In genomic region chr2:219218279-219219112, GRCh38 we compare ENCODE assay signal across 8 cellular contexts. TPM values are rescaled to one million over a fixed set of nuclear protein-coding genes. Genes with fewer than 3 reads are reported as not detected.
DNase-seq lines count a peak whose midpoint lies in the region; ATAC-seq and TF ChIP-seq lines count a peak whose summit lies in the region.

Gene ABCB6 (minus strand): TSS chr2:219218958. CDS start chr2:219218673, 285 bp downstream.

- H3K36me3 Mint-ChIP-seq in activated naive CD8-positive, alpha-beta T cell treated with anti-CD3 and anti-CD28 coated beads for 36 hours, result peaks cover 27% of the 10 kb centered on the region

- no peaks in the 10 kb centered on the region for H3K9me3 ChIP-seq in Karpas-422 (ENCODE audit: low read length)
- no peaks in the 10 kb centered on the region for H3K9me3 ChIP-seq in osteoblast (ENCODE audit: low read depth, low read length)

- peak within 1 kb of the TSS; percentile 80 for H3K9ac ChIP-seq in Karpas-422 (ENCODE audit: low read length)

- DNase-seq in DMS153 (lab: John Stamatoyannopoulos, UW), result peak; percentile 88
- DNase-seq in Karpas-422, result peak; percentile 98
- DNase-seq in activated naive CD8-positive, alpha-beta T cell treated with anti-CD3 and anti-CD28 coated beads for 36 hours, result peak; percentile 90
- peak; percentile 74 for DNase-seq in glomerular visceral epithelial cell (ENCODE audit: extremely low spot score)
- peak; percentile 99 for DNase-seq in osteoblast (ENCODE audit: insufficient read length, low spot score, missing footprints)

- peaks cover 24% of the 10 kb centered on the region; the same call in 1 of the 2 replicates for H3K36me3 ChIP-seq in Karpas-422 (ENCODE audit: insufficient read depth, low read length)
- H3K36me3 ChIP-seq in osteoblast (ENCODE audit: insufficient read depth, low read length), result peaks cover 55% of the 10 kb centered on the region

- no peaks in the 10 kb centered on the region for H3K9me2 ChIP-seq in Karpas-422 (replicated peaks; ENCODE audit: insufficient read depth, low read length)

- H2AFZ ChIP-seq in Karpas-422 (ENCODE audit: low read length) (no peak within 1 kb of the TSS), osteoblast (ENCODE audit: low read length) (peak within 1 kb of the TSS; percentile 83)

- no peaks in the 10 kb centered on the region for H4K20me1 ChIP-seq in Karpas-422 (ENCODE audit: insufficient read depth, low read depth, low read length)
- H4K20me1 ChIP-seq in osteoblast (ENCODE audit: insufficient read depth, low read length), result peaks cover 4% of the 10 kb centered on the region

- peak within 1 kb of the TSS; percentile 51; the same call in 1 of the 2 replicates for H3K27ac ChIP-seq in Karpas-422 (ENCODE audit: low read length)
- peak within 1 kb of the TSS; percentile 51 for H3K27ac ChIP-seq in osteoblast (ENCODE audit: low read depth, low read length)
- peak within 1 kb of the TSS; percentile 85 for H3K27ac ChIP-seq in temporal lobe (ENCODE audit: low read depth, low read length)

- no peaks in the 10 kb centered on the region for H3K27me3 ChIP-seq in Karpas-422 (ENCODE audit: low read length)
- H3K27me3 ChIP-seq in osteoblast (ENCODE audit: insufficient read depth, low read length), result no peaks in the 10 kb centered on the region

- H3K4me1 ChIP-seq in Karpas-422 (ENCODE audit: low read length) (peaks cover 26% of the 10 kb centered on the region), osteoblast (ENCODE audit: insufficient read depth, low read length) (peaks cover 23% of the 10 kb centered on the region)

- H3K4me2 ChIP-seq in Karpas-422 (ENCODE audit: low read depth, low read length, poor library complexity, severe bottlenecking), result peak within 1 kb of the TSS; percentile 82
- H3K4me2 ChIP-seq in osteoblast (ENCODE audit: insufficient read depth, low read length), result peak within 1 kb of the TSS; percentile 80

- peak within 1 kb of the TSS; percentile 82 for H3K27ac Mint-ChIP-seq in activated naive CD8-positive, alpha-beta T cell treated with anti-CD3 and anti-CD28 coated beads for 36 hours

- no peaks in the 10 kb centered on the region for H3K9me3 Mint-ChIP-seq in activated naive CD8-positive, alpha-beta T cell treated with anti-CD3 and anti-CD28 coated beads for 36 hours

- peaks cover 21% of the 10 kb centered on the region for H3K4me1 Mint-ChIP-seq in activated naive CD8-positive, alpha-beta T cell treated with anti-CD3 and anti-CD28 coated beads for 36 hours

- H3K4me3 ChIP-seq in Karpas-422 (ENCODE audit: low read length) (peak within 1 kb of the TSS; percentile 75), osteoblast (ENCODE audit: insufficient read depth, low read length) (peak within 1 kb of the TSS; percentile 75)

- no peaks in the 10 kb centered on the region for H3K27me3 Mint-ChIP-seq in activated naive CD8-positive, alpha-beta T cell treated with anti-CD3 and anti-CD28 coated beads for 36 hours

- TF ChIP-seq CTCF in osteoblast (IDR thresholded peaks at IDR 0.05; ENCODE audit: extremely low read depth, low read depth, low read length), result no peak

- H3K79me2 ChIP-seq in Karpas-422 (ENCODE audit: low read length) (peaks cover 27% of the 10 kb centered on the region), osteoblast (ENCODE audit: insufficient read depth, low read length) (peaks cover 3% of the 10 kb centered on the region)

- H3K4me3 Mint-ChIP-seq in activated naive CD8-positive, alpha-beta T cell treated with anti-CD3 and anti-CD28 coated beads for 36 hours, result peak within 1 kb of the TSS; percentile 87

- peak; percentile 69 for ATAC-seq in GM21576 (IDR thresholded peaks at IDR 0.05; ENCODE audit: unreplicated experiment)
- ATAC-seq in SK-N-SH treated with all-trans-retinoic acid at 6 μM for 48 hours, result peak; percentile 86

TF ChIP-seq in SK-N-SH treated with all-trans-retinoic acid at 6 μM for 48 hours, 23 proteins besides CTCF, POLR2A, EP300 and RAD21 (continues in another document):
- TF ChIP-seq RARB (CRISPR knock-in tag; IDR thresholded peaks at IDR 0.05) (no peak), ZNF70 (CRISPR knock-in tag; IDR thresholded peaks at IDR 0.05) (peak; percentile 9; the same call in 1 of the 2 replicates), ZFP30 (CRISPR knock-in tag; IDR thresholded peaks at IDR 0.05) (no peak), ARNTL (CRISPR knock-in tag; IDR thresholded peaks at IDR 0.05; ENCODE audit: borderline replicate concordance, low read depth) (no peak), PPARA (CRISPR knock-in tag; IDR thresholded peaks at IDR 0.05; ENCODE audit: borderline replicate concordance) (no peak), CSDC2 (CRISPR knock-in tag; IDR thresholded peaks at IDR 0.05) (no peak), GLIS3 (CRISPR knock-in tag; IDR thresholded peaks at IDR 0.05) (no peak), OSR1 (CRISPR knock-in tag; IDR thresholded peaks at IDR 0.05) (no peak), SNAI2 (CRISPR knock-in tag; IDR thresholded peaks at IDR 0.05) (no peak), ZFP3 (CRISPR knock-in tag; IDR thresholded peaks at IDR 0.05) (no peak), PATZ1 (CRISPR knock-in tag; IDR thresholded peaks at IDR 0.05; ENCODE audit: borderline replicate concordance) (no peak), CSRNP3 (CRISPR knock-in tag; IDR thresholded peaks at IDR 0.05) (no peak), ISL1 (CRISPR knock-in tag; IDR thresholded peaks at IDR 0.05) (no peak), TOX (CRISPR knock-in tag; IDR thresholded peaks at IDR 0.05; ENCODE audit: borderline replicate concordance) (no peak), ZNF565 (CRISPR knock-in tag; conservative IDR thresholded peaks at IDR 0.05; ENCODE audit: low read depth) (0 out of 2 replicates have a peak, but pooled peaks have one; percentile 29), TCF4 (CRISPR knock-in tag; IDR thresholded peaks at IDR 0.05; ENCODE audit: borderline replicate concordance) (0 out of 2 replicates have a peak, but pooled peaks have one; percentile 74), ZNF8 (CRISPR knock-in tag; IDR thresholded peaks at IDR 0.05) (no peak), CREB5 (CRISPR knock-in tag; IDR thresholded peaks at IDR 0.05; ENCODE audit: low read depth) (no peak), ZC3H10 (CRISPR knock-in tag; IDR thresholded peaks at IDR 0.05) (no peak), POU6F1 (CRISPR knock-in tag; IDR thresholded peaks at IDR 0.05; ENCODE audit: borderline replicate concordance, low read depth) (no peak)

RNA-seq across cellular contexts. Expression of gene ABCB6, which starts in this region (rescaled TPM):
- total RNA-seq in Karpas-422 (2014; rRNA removed; shearing (Covaris generic); ENCODE audit: low replicate concordance), result 14.3 and 28.4 TPM in 2 replicates
- total RNA-seq in activated naive CD8-positive, alpha-beta T cell treated with anti-CD3 and anti-CD28 coated beads for 36 hours, result 10 to 100 TPM; 20.4 to 21.3 TPM
- total RNA-seq in osteoblast, result 26.2 and 28.2 TPM in 2 replicates
- 17.7 TPM for total RNA-seq in temporal lobe

Comparison
In these comparisons a context has a peak if more than half of its experiments do, and no peak if none do; other contexts are left out.
1. Peak in every context shown above with its lines: DNase-seq, ATAC-seq, H3K4me3 ChIP-seq and H3K27ac ChIP-seq.